26 cellular contexts compared by ENCODE assay signal in genomic region chr12:7444076-7444475, GRCh38. TPM values are rescaled to one million over a fixed set of nuclear protein-coding genes. Genes with fewer than 3 reads are reported as not detected.
DNase-seq lines count a peak whose midpoint lies in the region; ATAC-seq and TF ChIP-seq lines count a peak whose summit lies in the region.
"Had no signal": no experiment of that assay in that cellular context is flagged by ENCODE, and none has a peak within 500 bp of the region (broad histone marks: within the 10 kb centered on the region; RNA-seq: fewer than 3 reads in every experiment).

CD163L1 (minus strand) TSS chr12:7444153; CDS start chr12:7444127, 26 bp downstream.

- no peaks in the 10 kb centered on the region for H3K9me3 Mint-ChIP-seq in Calu3 (ENCODE audit: low read depth, unreplicated experiment)

- no peak for ATAC-seq in HCT116
- ATAC-seq in sciatic nerve: no peak
- no peak for ATAC-seq in HG03565 (IDR thresholded peaks at IDR 0.05; ENCODE audit: unreplicated experiment)
- ATAC-seq: GM12878 had no signal

- DNase-seq in Calu3 (no peak), HCT116 (ENCODE audit: low read depth, low spot score) (no peak), colonic mucosa (no peak), sciatic nerve (ENCODE audit: low spot score) (no peak), thyroid gland (no peak), midbrain (lab: John Stamatoyannopoulos, UW) (no peak)
- DNase-seq: activated CD4-positive, alpha-beta T cell treated with anti-CD3 and anti-CD28 coated beads for 4 hours; activated effector memory CD4-positive, alpha-beta T cell treated with anti-CD3 and anti-CD28 coated beads, Interleukin-2, amount 50 U/mL, for 16 hours; activated naive CD8-positive, alpha-beta T cell treated with anti-CD3 and anti-CD28 coated beads for 36 hours; aorta; COR-L47; esophagus squamous epithelium; foreskin melanocyte; NCI-H1092; NCI-H187; NCI-H69; stomach; T-helper 2 cell; upper lobe of left lung had no signal

- H3K9ac ChIP-seq in HCT116 (ENCODE audit: low read length) (no peak within 1 kb of the TSS), colonic mucosa (ENCODE audit: low read depth in 2 of 2, low read length in 2 of 2) (no peak within 1 kb of the TSS)

- intact Hi-C loops in Calu3 (cut with micrococcal nuclease; ENCODE audit: unreplicated experiment) (no loop called here), HCT116 (cut with micrococcal nuclease) (no loop called here), colonic mucosa (cut with DNase I) (no loop called here), sciatic nerve (cut with DNase I) (no loop called here), thyroid gland (cut with DNase I) (no loop called here)

- H3K27ac ChIP-seq in HCT116 (ENCODE audit: low read depth, low read length) (no peak within 1 kb of the TSS), colonic mucosa (peak within 1 kb of the TSS; percentile 15), thyroid gland (no peak within 1 kb of the TSS)
- H3K27ac ChIP-seq: esophagus squamous epithelium, neutrophil, RWPE1, SK-N-MC, stomach, upper lobe of left lung, VCaP had no signal

- H3K4me3 ChIP-seq in HCT116 (replicated peaks in 1 of 2; ENCODE audit: low read depth in 1 of 2, low read length in 2 of 2) (no peak within 1 kb of the TSS), colonic mucosa (no peak within 1 kb of the TSS), thyroid gland (replicated peaks in 1 of 3) (no peak within 1 kb of the TSS)
- H3K4me3 ChIP-seq: esophagus squamous epithelium, GM12878, SK-N-MC, stomach, upper lobe of left lung had no signal

- TF ChIP-seq CTCF in Calu3 (IDR thresholded peaks at IDR 0.05; ENCODE audit: unreplicated experiment): no peak
- no peak for TF ChIP-seq CTCF in HCT116 (IDR thresholded peaks at IDR 0.05 in 2 of 3, conservative IDR thresholded peaks at IDR 0.05 in 1 of 3; ENCODE audit: borderline replicate concordance in 1 of 3, insufficient read depth in 1 of 3, low read depth in 2 of 3, low read length in 2 of 3)
- no peak for TF ChIP-seq CTCF in colonic mucosa (IDR thresholded peaks at IDR 0.05)
- TF ChIP-seq CTCF in thyroid gland (IDR thresholded peaks at IDR 0.05): no peak

- RAD21 ChIA-PET in HCT116 (lab: Charles Lee; ENCODE audit: low non-redundant PET in 1 of 2, low total read pairs in 2 of 2, uncharacterized antibody in 2 of 2, unreplicated experiment in 2 of 2): no interaction called here

- no peak for TF ChIP-seq RAD21 in HCT116 (IDR thresholded peaks at IDR 0.05; ENCODE audit: low read depth)

- CTCF ChIA-PET in Calu3 (lab: Charles Lee): interaction anchor here (1.9 kb wide), 1 partner anchor 197 kb away, joined by 3 read pairs; no protein-coding TSS in a partner anchor
- CTCF ChIA-PET in HCT116 (lab: Charles Lee): no interaction called here

- H3K36me3 Mint-ChIP-seq in Calu3 (ENCODE audit: insufficient read depth, unreplicated experiment): no peaks in the 10 kb centered on the region
- H3K36me3 Mint-ChIP-seq: activated naive CD8-positive, alpha-beta T cell treated with anti-CD3 and anti-CD28 coated beads for 36 hours had no signal

- no peaks in the 10 kb centered on the region for H4K20me1 ChIP-seq in HCT116 (ENCODE audit: insufficient read depth)

- BruUV-seq in Calu3 (replicated peaks; lab: Mats Ljungman, UMichigan) (no TSS peak), HCT116 (replicated peaks; lab: Mats Ljungman, UMichigan) (no TSS peak)

- H3K9me2 ChIP-seq in HCT116 (ENCODE audit: insufficient read depth): no peaks in the 10 kb centered on the region

- no peak within 1 kb of the TSS for H3K27ac Mint-ChIP-seq in Calu3 (ENCODE audit: unreplicated experiment)
- H3K27ac Mint-ChIP-seq: activated naive CD8-positive, alpha-beta T cell treated with anti-CD3 and anti-CD28 coated beads for 36 hours had no signal

- POLR2A ChIA-PET in HCT116 (lab: Charles Lee): no interaction called here

- no peak within 1 kb of the TSS for H2AFZ ChIP-seq in HCT116 (ENCODE audit: low read depth, low read length, poor library complexity, severe bottlenecking)

- H3K27me3 Mint-ChIP-seq in Calu3 (ENCODE audit: unreplicated experiment): no peaks in the 10 kb centered on the region

- H3K36me3 ChIP-seq in HCT116 (ENCODE audit: control insufficient read depth in 1 of 2, insufficient read depth in 2 of 2, low read length in 2 of 2) (no peaks in the 10 kb centered on the region), colonic mucosa (no peaks in the 10 kb centered on the region), thyroid gland (no peaks in the 10 kb centered on the region)
- H3K36me3 ChIP-seq: esophagus squamous epithelium, neutrophil, stomach, upper lobe of left lung had no signal

- H3K79me2 ChIP-seq in HCT116 (ENCODE audit: insufficient read depth, low read length): no peaks in the 10 kb centered on the region

- TF ChIP-seq POLR2A in HCT116 (IDR thresholded peaks at IDR 0.05; ENCODE audit: borderline replicate concordance, extremely low read depth, insufficient read depth, insufficient read length): no peak
- no peak for TF ChIP-seq POLR2A in thyroid gland (IDR thresholded peaks at IDR 0.05)

- H3K9me3 ChIP-seq in HCT116 (ENCODE audit: control insufficient read depth in 1 of 2, insufficient read depth in 1 of 2, low read depth in 1 of 2, low read length in 2 of 2) (no peaks in the 10 kb centered on the region), colonic mucosa (no peaks in the 10 kb centered on the region), thyroid gland (no peaks in the 10 kb centered on the region)
- H3K9me3 ChIP-seq: esophagus squamous epithelium, neutrophil, upper lobe of left lung had no signal

- H3K4me2 ChIP-seq in HCT116 (ENCODE audit: low read length): no peak within 1 kb of the TSS

- no peaks in the 10 kb centered on the region for H3K4me1 Mint-ChIP-seq in Calu3 (ENCODE audit: low read depth, unreplicated experiment)
- H3K4me1 Mint-ChIP-seq: activated naive CD8-positive, alpha-beta T cell treated with anti-CD3 and anti-CD28 coated beads for 36 hours had no signal

- H3K27me3 ChIP-seq in HCT116 (ENCODE audit: insufficient read depth, low read length) (no peaks in the 10 kb centered on the region), colonic mucosa (no peaks in the 10 kb centered on the region), thyroid gland (no peaks in the 10 kb centered on the region)
- H3K27me3 ChIP-seq: BLaER1 treated with 17β-estradiol and CSF1 and Interleukin-3, amounts not matched to agents 10 nM and 100 nM; upper lobe of left lung had no signal

- no peak within 1 kb of the TSS for H3K4me3 Mint-ChIP-seq in Calu3 (ENCODE audit: low read depth, unreplicated experiment)
- H3K4me3 Mint-ChIP-seq: activated naive CD8-positive, alpha-beta T cell treated with anti-CD3 and anti-CD28 coated beads for 36 hours had no signal

- WGBS in thyroid gland, 2 donors: 53 to 64% methylated on average over 2 of the region's 2 CpGs

- H3K4me1 ChIP-seq in HCT116 (ENCODE audit: control insufficient read depth in 1 of 2, insufficient read depth in 2 of 2, low read length in 2 of 2) (no peaks in the 10 kb centered on the region), colonic mucosa (no peaks in the 10 kb centered on the region), thyroid gland (no peaks in the 10 kb centered on the region)

TF ChIP-seq in HCT116, 20 proteins besides CTCF, POLR2A, EP300 and RAD21 (continues in another document):
- TF ChIP-seq POLR2AphosphoS5 (IDR thresholded peaks at IDR 0.05; ENCODE audit: low read depth, low read length): no peak
- TF ChIP-seq, protein P1, sequence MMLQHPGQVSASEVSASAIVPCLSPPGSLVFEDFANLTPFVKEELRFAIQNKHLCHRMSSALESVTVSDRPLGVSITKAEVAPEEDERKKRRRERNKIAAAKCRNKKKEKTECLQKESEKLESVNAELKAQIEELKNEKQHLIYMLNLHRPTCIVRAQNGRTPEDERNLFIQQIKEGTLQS (IDR thresholded peaks at IDR 0.05): no peak
- TF ChIP-seq YY1 (IDR thresholded peaks at IDR 0.05; ENCODE audit: extremely low read depth, insufficient replicate concordance, low read depth, low read length): no peak
- TF ChIP-seq ELF1 (IDR thresholded peaks at IDR 0.05; ENCODE audit: borderline replicate concordance, low read depth): no peak
- TF ChIP-seq EZH2 (IDR thresholded peaks at IDR 0.05): no peak
- TF ChIP-seq, protein P2, sequence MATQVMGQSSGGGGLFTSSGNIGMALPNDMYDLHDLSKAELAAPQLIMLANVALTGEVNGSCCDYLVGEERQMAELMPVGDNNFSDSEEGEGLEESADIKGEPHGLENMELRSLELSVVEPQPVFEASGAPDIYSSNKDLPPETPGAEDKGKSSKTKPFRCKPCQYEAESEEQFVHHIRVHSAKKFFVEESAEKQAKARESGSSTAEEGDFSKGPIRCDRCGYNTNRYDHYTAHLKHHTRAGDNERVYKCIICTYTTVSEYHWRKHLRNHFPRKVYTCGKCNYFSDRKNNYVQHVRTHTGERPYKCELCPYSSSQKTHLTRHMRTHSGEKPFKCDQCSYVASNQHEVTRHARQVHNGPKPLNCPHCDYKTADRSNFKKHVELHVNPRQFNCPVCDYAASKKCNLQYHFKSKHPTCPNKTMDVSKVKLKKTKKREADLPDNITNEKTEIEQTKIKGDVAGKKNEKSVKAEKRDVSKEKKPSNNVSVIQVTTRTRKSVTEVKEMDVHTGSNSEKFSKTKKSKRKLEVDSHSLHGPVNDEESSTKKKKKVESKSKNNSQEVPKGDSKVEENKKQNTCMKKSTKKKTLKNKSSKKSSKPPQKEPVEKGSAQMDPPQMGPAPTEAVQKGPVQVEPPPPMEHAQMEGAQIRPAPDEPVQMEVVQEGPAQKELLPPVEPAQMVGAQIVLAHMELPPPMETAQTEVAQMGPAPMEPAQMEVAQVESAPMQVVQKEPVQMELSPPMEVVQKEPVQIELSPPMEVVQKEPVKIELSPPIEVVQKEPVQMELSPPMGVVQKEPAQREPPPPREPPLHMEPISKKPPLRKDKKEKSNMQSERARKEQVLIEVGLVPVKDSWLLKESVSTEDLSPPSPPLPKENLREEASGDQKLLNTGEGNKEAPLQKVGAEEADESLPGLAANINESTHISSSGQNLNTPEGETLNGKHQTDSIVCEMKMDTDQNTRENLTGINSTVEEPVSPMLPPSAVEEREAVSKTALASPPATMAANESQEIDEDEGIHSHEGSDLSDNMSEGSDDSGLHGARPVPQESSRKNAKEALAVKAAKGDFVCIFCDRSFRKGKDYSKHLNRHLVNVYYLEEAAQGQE (IDR thresholded peaks at IDR 0.05; ENCODE audit: low read depth): no peak
- no peak for TF ChIP-seq ZNF274 (IDR thresholded peaks at IDR 0.05; ENCODE audit: low read depth, low read length)
- TF ChIP-seq CBX3 (IDR thresholded peaks at IDR 0.05; ENCODE audit: low read depth): no peak
- TF ChIP-seq JUND (IDR thresholded peaks at IDR 0.05): no peak
- TF ChIP-seq SIN3A (IDR thresholded peaks at IDR 0.05; ENCODE audit: low read depth): no peak
- no peak for TF ChIP-seq EGR1 (IDR thresholded peaks at IDR 0.05; ENCODE audit: low read depth)
- no peak for TF ChIP-seq TCF7L2 (IDR thresholded peaks at IDR 0.05; ENCODE audit: borderline replicate concordance, extremely low read depth, insufficient read depth, insufficient read length)
- TF ChIP-seq EZH2phosphoT487 (IDR thresholded peaks at IDR 0.05; ENCODE audit: borderline replicate concordance): no peak

RNA-seq across cellular contexts. Expression of gene CD163L1, which starts in this region (rescaled TPM):
- total RNA-seq in Calu3 (2022) (13.4 and 14.2 TPM in 2 replicates), HCT116 (2021; ENCODE audit: unreplicated experiment) (27.0 TPM), colonic mucosa (1 to 10 TPM; 4.2 to 7.6 TPM), sciatic nerve (12.0 TPM), thyroid gland (1 to 10 TPM in 3 of 4 donors, under 1 TPM in 1; 0.54 to 3.8 (median 2.0) TPM)
- 9.7 and 13.5 TPM in 2 replicates for polyA plus RNA-seq in HCT116 (2012)
- total RNA-seq: activated naive CD8-positive, alpha-beta T cell treated with anti-CD3 and anti-CD28 coated beads for 36 hours had no signal
